ENCODE assay signal across 1 cellular context in genomic region chr2:53559302-53559967, GRCh38.
TF ChIP-seq lines count a peak whose summit lies in the region.

No MANE protein-coding gene starts in this region.

TF ChIP-seq in HCT116, 20 proteins besides CTCF, POLR2A, EP300 and RAD21 (continued from another document):
- TF ChIP-seq, protein P1, sequence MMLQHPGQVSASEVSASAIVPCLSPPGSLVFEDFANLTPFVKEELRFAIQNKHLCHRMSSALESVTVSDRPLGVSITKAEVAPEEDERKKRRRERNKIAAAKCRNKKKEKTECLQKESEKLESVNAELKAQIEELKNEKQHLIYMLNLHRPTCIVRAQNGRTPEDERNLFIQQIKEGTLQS (IDR thresholded peaks at IDR 0.05), result peak; percentile 78
- TF ChIP-seq FOSL1 (IDR thresholded peaks at IDR 0.05; ENCODE audit: low read depth) (peak; percentile 88), SRF (IDR thresholded peaks at IDR 0.05; ENCODE audit: low read depth) (peak; percentile 30; the same call in 1 of the 2 replicates), MAX (IDR thresholded peaks at IDR 0.05) (peak; percentile 36; the same call in 1 of the 2 replicates), CBX3 (IDR thresholded peaks at IDR 0.05; ENCODE audit: low read depth) (peak; percentile 91), EGR1 (IDR thresholded peaks at IDR 0.05; ENCODE audit: low read depth) (no peak; the same call in 1 of the 2 replicates)
TF ChIP-seq in HCT116: peak in this region for 10.
